9 cellular contexts compared by ENCODE assay signal in the genomic region with DNA sequence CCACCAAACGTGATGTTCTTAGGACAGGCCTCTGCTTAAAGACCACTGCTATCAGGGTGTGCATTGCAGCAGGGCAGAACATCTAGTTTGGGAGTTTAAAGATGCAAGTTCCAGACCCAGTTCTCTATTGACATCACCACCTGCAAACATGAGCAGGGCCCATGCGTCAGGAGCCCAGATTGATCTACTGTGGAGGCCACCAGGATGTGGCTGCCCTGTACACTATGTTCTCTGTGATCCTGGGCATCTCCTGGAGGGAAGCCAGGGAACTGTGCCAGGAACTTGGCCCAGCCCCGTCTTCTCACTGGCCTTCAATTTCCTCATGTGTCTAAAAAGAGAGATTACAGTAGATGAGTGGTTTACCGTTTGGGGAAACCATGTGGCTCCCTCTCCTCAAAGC.
DNase-seq lines count a peak whose midpoint lies in the region; ATAC-seq and TF ChIP-seq lines count a peak whose summit lies in the region.
"Had no signal": no experiment of that assay in that cellular context is flagged by ENCODE, and none has a peak within 500 bp of the region (broad histone marks: within the 10 kb centered on the region; RNA-seq: fewer than 3 reads in every experiment).

No MANE protein-coding gene starts in this region.

- peaks cover 11% of the 10 kb centered on the region for H3K4me1 Mint-ChIP-seq in activated CD8-positive, alpha-beta T cell treated with anti-CD3 and anti-CD28 coated beads, Interleukin-2, amount 10 ng/mL, durations not matched to agents 7 days and 5 days (ENCODE audit: low read depth)
- peaks cover 14% of the 10 kb centered on the region for H3K4me1 Mint-ChIP-seq in activated CD8-positive, alpha-beta T cell treated with anti-CD3 and anti-CD28 coated beads for 36 hours (ENCODE audit: low read depth)

- H3K27ac Mint-ChIP-seq in activated CD8-positive, alpha-beta T cell treated with anti-CD3 and anti-CD28 coated beads, Interleukin-2, amount 10 ng/mL, durations not matched to agents 7 days and 5 days, result peak overlapping the region; percentile 20
- H3K27ac Mint-ChIP-seq in activated CD8-positive, alpha-beta T cell treated with anti-CD3 and anti-CD28 coated beads for 36 hours, result no peak overlapping the region

- POLR2A ChIA-PET in activated CD8-positive, alpha-beta T cell treated with anti-CD3 and anti-CD28 coated beads, Interleukin-2, amount 10 ng/mL, durations not matched to agents 7 days and 5 days (lab: Charles Lee), result no interaction called here
- POLR2A ChIA-PET in activated CD8-positive, alpha-beta T cell treated with anti-CD3 and anti-CD28 coated beads for 36 hours (lab: Charles Lee), result no interaction called here

- intact Hi-C loops in activated CD8-positive, alpha-beta T cell treated with anti-CD3 and anti-CD28 coated beads for 36 hours (cut with micrococcal nuclease), result no loop called here

- no peaks in the 10 kb centered on the region for H3K27me3 Mint-ChIP-seq in activated CD8-positive, alpha-beta T cell treated with anti-CD3 and anti-CD28 coated beads, Interleukin-2, amount 10 ng/mL, durations not matched to agents 7 days and 5 days (ENCODE audit: low read depth)
- no peaks in the 10 kb centered on the region for H3K27me3 Mint-ChIP-seq in activated CD8-positive, alpha-beta T cell treated with anti-CD3 and anti-CD28 coated beads for 36 hours

- no peak for DNase-seq in activated CD8-positive, alpha-beta T cell treated with anti-CD3 and anti-CD28 coated beads, Interleukin-2, amount 10 ng/mL, durations not matched to agents 7 days and 5 days
- no peak for DNase-seq in activated CD8-positive, alpha-beta T cell treated with anti-CD3 and anti-CD28 coated beads for 36 hours
- DNase-seq in brain pericyte (ENCODE audit: low read depth, low spot score) (peak; percentile 71), left lobe of liver (ENCODE audit: low spot score) (peak; percentile 74), ureter (ENCODE audit: low spot score) (peak; percentile 90), superior temporal gyrus (ENCODE audit: extremely low spot score) (no peak), CD1c-positive myeloid dendritic cell (ENCODE audit: extremely low spot score) (no peak)
- DNase-seq: NCI-H2171 had no signal

- TF ChIP-seq CTCF in activated CD8-positive, alpha-beta T cell treated with anti-CD3 and anti-CD28 coated beads for 36 hours (IDR thresholded peaks at IDR 0.05), result no peak

- CTCF ChIA-PET in activated CD8-positive, alpha-beta T cell treated with anti-CD3 and anti-CD28 coated beads, Interleukin-2, amount 10 ng/mL, durations not matched to agents 7 days and 5 days (lab: Charles Lee), result interaction anchor here (1.0 to 1.4 kb wide), 5 partner anchors 9 to 105 kb away, joined by 3 to 4 read pairs (median 3); no protein-coding TSS in a partner anchor
- CTCF ChIA-PET in activated CD8-positive, alpha-beta T cell treated with anti-CD3 and anti-CD28 coated beads for 36 hours (lab: Charles Lee), result interaction anchor here (1.0 to 1.4 kb wide), 4 partner anchors 12 to 221 kb away, joined by 3 to 5 read pairs (median 4); no protein-coding TSS in a partner anchor

- no peak overlapping the region for H3K4me3 Mint-ChIP-seq in activated CD8-positive, alpha-beta T cell treated with anti-CD3 and anti-CD28 coated beads, Interleukin-2, amount 10 ng/mL, durations not matched to agents 7 days and 5 days
- no peak overlapping the region for H3K4me3 Mint-ChIP-seq in activated CD8-positive, alpha-beta T cell treated with anti-CD3 and anti-CD28 coated beads for 36 hours

- H3K36me3 Mint-ChIP-seq in activated CD8-positive, alpha-beta T cell treated with anti-CD3 and anti-CD28 coated beads, Interleukin-2, amount 10 ng/mL, durations not matched to agents 7 days and 5 days (ENCODE audit: low read depth), result peaks cover 2% of the 10 kb centered on the region
- H3K36me3 Mint-ChIP-seq in activated CD8-positive, alpha-beta T cell treated with anti-CD3 and anti-CD28 coated beads for 36 hours (ENCODE audit: low read depth), result peaks cover 2% of the 10 kb centered on the region

- ATAC-seq in activated CD8-positive, alpha-beta T cell treated with anti-CD3 and anti-CD28 coated beads, Interleukin-2, amount 10 ng/mL, durations not matched to agents 7 days and 5 days, result no peak
- ATAC-seq in activated CD8-positive, alpha-beta T cell treated with anti-CD3 and anti-CD28 coated beads for 36 hours, result no peak
- ATAC-seq in left lobe of liver (peak; percentile 73), GM18517 (IDR thresholded peaks at IDR 0.05; ENCODE audit: unreplicated experiment) (no peak)

- no peaks in the 10 kb centered on the region for H3K9me3 Mint-ChIP-seq in activated CD8-positive, alpha-beta T cell treated with anti-CD3 and anti-CD28 coated beads, Interleukin-2, amount 10 ng/mL, durations not matched to agents 7 days and 5 days (ENCODE audit: insufficient read depth)
- H3K9me3 Mint-ChIP-seq in activated CD8-positive, alpha-beta T cell treated with anti-CD3 and anti-CD28 coated beads for 36 hours, result no peaks in the 10 kb centered on the region

Comparison
In these comparisons a context has a peak if more than half of its experiments do, and no peak if none do; other contexts are left out.
1. DNase-seq: peak in brain pericyte (single experiment), left lobe of liver (single experiment) and ureter (single experiment); none in activated CD8-positive, alpha-beta T cell treated with anti-CD3 and anti-CD28 coated beads, Interleukin-2, amount 10 ng/mL, durations not matched to agents 7 days and 5 days (single experiment), activated CD8-positive, alpha-beta T cell treated with anti-CD3 and anti-CD28 coated beads for 36 hours (single experiment), superior temporal gyrus (single experiment) and CD1c-positive myeloid dendritic cell (single experiment).